ENCODE assay signal across 1 cellular context in the genomic region with DNA sequence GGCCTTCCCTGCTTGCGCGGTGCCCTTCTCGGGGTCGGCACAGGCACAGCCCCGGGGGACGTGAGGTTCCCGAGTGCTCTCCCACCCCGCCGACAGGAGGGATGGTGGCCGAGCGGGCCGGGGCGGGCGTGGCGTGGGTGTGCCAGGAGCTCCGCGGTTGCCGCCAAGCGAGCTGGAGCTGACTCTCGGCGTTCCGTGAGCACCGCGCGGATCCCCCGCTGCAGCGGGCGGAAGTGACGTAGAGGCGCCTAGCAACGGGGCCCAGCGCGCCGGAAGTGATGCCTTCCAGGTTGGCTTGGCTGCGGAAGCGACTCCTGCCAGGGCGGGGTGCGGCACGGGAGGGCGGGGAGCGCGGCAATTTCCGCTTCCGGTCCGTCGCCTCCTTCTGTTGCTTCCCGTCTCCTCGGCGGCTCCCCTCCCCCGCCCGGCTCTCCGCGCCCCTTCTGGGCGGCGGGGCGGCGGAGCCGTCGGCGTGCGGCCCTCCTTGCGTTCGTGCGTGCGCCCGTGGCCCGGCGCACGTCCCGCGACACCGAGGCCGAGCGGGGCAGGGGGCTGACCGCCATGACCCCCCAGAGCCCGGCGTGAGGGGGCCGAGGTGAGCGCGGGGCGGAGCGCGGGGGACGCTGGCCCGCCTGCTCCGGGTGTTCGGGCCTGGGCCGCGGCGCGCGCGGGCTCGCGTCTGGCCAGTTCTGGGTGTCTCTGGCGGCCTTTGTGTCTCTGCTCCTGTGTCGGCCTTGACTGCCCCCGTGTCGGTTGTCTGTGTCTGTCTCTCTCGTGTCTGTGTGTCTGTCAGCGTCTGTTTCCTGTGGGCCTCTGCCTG.
A peak's percentile ranks its signal among the peaks of the same experiment; 100 is the strongest.
TF ChIP-seq lines count a peak whose summit lies in the region.

A gene (plus strand): TSS at position 386 of the 820 bp plus-strand sequence. CDS start 3,402 bp downstream, outside the sequence.

TF ChIP-seq in K562, 482 proteins besides CTCF, POLR2A, EP300 and RAD21 (continued from another document and continues in another):
- TF ChIP-seq POLR3A (IDR thresholded peaks at IDR 0.05; ENCODE audit: borderline replicate concordance, extremely low read depth, insufficient read depth, insufficient read length) (no peak), SRSF9 (IDR thresholded peaks at IDR 0.05; ENCODE audit: borderline replicate concordance, low read depth, low read length) (no peak), NR1H2 (CRISPR knock-in tag; IDR thresholded peaks at IDR 0.05) (0 out of 2 replicates have a peak, but pooled peaks have one; percentile 52), HNRNPL (IDR thresholded peaks at IDR 0.05; ENCODE audit: low read depth, low read length) (0 out of 2 replicates have a peak, but pooled peaks have one; percentile 20), JUNB (CRISPR knock-in tag; conservative IDR thresholded peaks at IDR 0.05) (no peak), ZNF24 (IDR thresholded peaks at IDR 0.05) (peak; percentile 29; the same call in 1 of the 2 replicates), ETV5 (CRISPR knock-in tag; IDR thresholded peaks at IDR 0.05; ENCODE audit: low read depth) (peak; percentile 92), SUPT5H (IDR thresholded peaks at IDR 0.05) (peak; percentile 83), NFRKB (IDR thresholded peaks at IDR 0.05; ENCODE audit: low read depth) (no peak), LCOR (CRISPR knock-in tag; IDR thresholded peaks at IDR 0.05) (0 out of 2 replicates have a peak, but pooled peaks have one; percentile 48), GATAD2B (IDR thresholded peaks at IDR 0.05; ENCODE audit: borderline replicate concordance) (peak; percentile 98), CEBPG (CRISPR knock-in tag; IDR thresholded peaks at IDR 0.05) (no peak), CEBPG (tag; conservative IDR thresholded peaks at IDR 0.05 in 1 of 2, IDR thresholded peaks at IDR 0.05 in 1 of 2) (no peak), TFAM (CRISPR knock-in tag; conservative IDR thresholded peaks at IDR 0.05) (no peak), ARHGAP35 (IDR thresholded peaks at IDR 0.05; ENCODE audit: partially characterized antibody) (no peak), SPI1 (IDR thresholded peaks at IDR 0.05; ENCODE audit: borderline replicate concordance, low read depth, low read length) (peak; percentile 59; the same call in 1 of the 2 replicates), RFX1 (IDR thresholded peaks at IDR 0.05) (peak; percentile 92), SAFB2 (IDR thresholded peaks at IDR 0.05; ENCODE audit: borderline replicate concordance, low read depth, low read length, severe bottlenecking) (no peak), BRD4 (IDR thresholded peaks at IDR 0.05) (no peak), BMI1 (IDR thresholded peaks at IDR 0.05; ENCODE audit: low read length) (peak; percentile 57; the same call in 1 of the 2 replicates), TEAD2 (tag; IDR thresholded peaks at IDR 0.05) (no peak), BHLHE40 (IDR thresholded peaks at IDR 0.05; ENCODE audit: low read length) (peak; percentile 93), HDAC8 (tag; IDR thresholded peaks at IDR 0.05) (no peak), HCFC1 (IDR thresholded peaks at IDR 0.05; ENCODE audit: low read depth, low read length) (peak; percentile 81), MBD2 (IDR thresholded peaks at IDR 0.05; ENCODE audit: borderline replicate concordance, low read depth) (peak; percentile 74; the same call in 1 of the 2 replicates), ZNF507 (tag; conservative IDR thresholded peaks at IDR 0.05) (no peak), TCFL5 (CRISPR knock-in tag; conservative IDR thresholded peaks at IDR 0.05) (no peak), RHOXF2B (CRISPR knock-in tag; conservative IDR thresholded peaks at IDR 0.05) (no peak), NEUROD1 (IDR thresholded peaks at IDR 0.05; ENCODE audit: borderline replicate concordance, low read depth, low read length, partially characterized antibody) (peak; percentile 33), PTTG1 (tag; IDR thresholded peaks at IDR 0.05; ENCODE audit: low read depth) (no peak), ZNF217 (CRISPR knock-in tag; IDR thresholded peaks at IDR 0.05) (no peak), ZNF324 (CRISPR knock-in tag; IDR thresholded peaks at IDR 0.05) (no peak), FIP1L1 (IDR thresholded peaks at IDR 0.05; ENCODE audit: low read depth, low read length, poor library complexity, severe bottlenecking) (peak; percentile 64), ATF7 (IDR thresholded peaks at IDR 0.05) (peak; percentile 85), STAT5A (IDR thresholded peaks at IDR 0.05; ENCODE audit: borderline replicate concordance, low read length) (no peak), SIN3B (IDR thresholded peaks at IDR 0.05; ENCODE audit: low read depth) (peak; percentile 84), DACH1 (IDR thresholded peaks at IDR 0.05; ENCODE audit: partially characterized antibody) (no peak), GTF2F1 (IDR thresholded peaks at IDR 0.05; ENCODE audit: low read depth, low read length) (no peak), FOXJ3 (CRISPR knock-in tag; IDR thresholded peaks at IDR 0.05) (no peak), MXI1 (IDR thresholded peaks at IDR 0.05; ENCODE audit: low read depth, low read length) (0 out of 2 replicates have a peak, but pooled peaks have one; percentile 70)
- TF ChIP-seq, protein P1, sequence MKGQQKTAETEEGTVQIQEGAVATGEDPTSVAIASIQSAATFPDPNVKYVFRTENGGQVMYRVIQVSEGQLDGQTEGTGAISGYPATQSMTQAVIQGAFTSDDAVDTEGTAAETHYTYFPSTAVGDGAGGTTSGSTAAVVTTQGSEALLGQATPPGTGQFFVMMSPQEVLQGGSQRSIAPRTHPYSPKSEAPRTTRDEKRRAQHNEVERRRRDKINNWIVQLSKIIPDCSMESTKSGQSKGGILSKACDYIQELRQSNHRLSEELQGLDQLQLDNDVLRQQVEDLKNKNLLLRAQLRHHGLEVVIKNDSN (CRISPR knock-in tag; IDR thresholded peaks at IDR 0.05), result no peak
- TF ChIP-seq, protein P2, sequence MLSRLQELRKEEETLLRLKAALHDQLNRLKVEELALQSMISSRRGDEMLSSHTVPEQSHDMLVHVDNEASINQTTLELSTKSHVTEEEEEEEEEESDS (CRISPR knock-in tag; IDR thresholded peaks at IDR 0.05), result no peak
- TF ChIP-seq, protein P3, sequence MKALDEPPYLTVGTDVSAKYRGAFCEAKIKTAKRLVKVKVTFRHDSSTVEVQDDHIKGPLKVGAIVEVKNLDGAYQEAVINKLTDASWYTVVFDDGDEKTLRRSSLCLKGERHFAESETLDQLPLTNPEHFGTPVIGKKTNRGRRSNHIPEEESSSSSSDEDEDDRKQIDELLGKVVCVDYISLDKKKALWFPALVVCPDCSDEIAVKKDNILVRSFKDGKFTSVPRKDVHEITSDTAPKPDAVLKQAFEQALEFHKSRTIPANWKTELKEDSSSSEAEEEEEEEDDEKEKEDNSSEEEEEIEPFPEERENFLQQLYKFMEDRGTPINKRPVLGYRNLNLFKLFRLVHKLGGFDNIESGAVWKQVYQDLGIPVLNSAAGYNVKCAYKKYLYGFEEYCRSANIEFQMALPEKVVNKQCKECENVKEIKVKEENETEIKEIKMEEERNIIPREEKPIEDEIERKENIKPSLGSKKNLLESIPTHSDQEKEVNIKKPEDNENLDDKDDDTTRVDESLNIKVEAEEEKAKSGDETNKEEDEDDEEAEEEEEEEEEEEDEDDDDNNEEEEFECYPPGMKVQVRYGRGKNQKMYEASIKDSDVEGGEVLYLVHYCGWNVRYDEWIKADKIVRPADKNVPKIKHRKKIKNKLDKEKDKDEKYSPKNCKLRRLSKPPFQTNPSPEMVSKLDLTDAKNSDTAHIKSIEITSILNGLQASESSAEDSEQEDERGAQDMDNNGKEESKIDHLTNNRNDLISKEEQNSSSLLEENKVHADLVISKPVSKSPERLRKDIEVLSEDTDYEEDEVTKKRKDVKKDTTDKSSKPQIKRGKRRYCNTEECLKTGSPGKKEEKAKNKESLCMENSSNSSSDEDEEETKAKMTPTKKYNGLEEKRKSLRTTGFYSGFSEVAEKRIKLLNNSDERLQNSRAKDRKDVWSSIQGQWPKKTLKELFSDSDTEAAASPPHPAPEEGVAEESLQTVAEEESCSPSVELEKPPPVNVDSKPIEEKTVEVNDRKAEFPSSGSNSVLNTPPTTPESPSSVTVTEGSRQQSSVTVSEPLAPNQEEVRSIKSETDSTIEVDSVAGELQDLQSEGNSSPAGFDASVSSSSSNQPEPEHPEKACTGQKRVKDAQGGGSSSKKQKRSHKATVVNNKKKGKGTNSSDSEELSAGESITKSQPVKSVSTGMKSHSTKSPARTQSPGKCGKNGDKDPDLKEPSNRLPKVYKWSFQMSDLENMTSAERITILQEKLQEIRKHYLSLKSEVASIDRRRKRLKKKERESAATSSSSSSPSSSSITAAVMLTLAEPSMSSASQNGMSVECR (CRISPR knock-in tag; IDR thresholded peaks at IDR 0.05), result peak; percentile 88
- TF ChIP-seq, protein P4, sequence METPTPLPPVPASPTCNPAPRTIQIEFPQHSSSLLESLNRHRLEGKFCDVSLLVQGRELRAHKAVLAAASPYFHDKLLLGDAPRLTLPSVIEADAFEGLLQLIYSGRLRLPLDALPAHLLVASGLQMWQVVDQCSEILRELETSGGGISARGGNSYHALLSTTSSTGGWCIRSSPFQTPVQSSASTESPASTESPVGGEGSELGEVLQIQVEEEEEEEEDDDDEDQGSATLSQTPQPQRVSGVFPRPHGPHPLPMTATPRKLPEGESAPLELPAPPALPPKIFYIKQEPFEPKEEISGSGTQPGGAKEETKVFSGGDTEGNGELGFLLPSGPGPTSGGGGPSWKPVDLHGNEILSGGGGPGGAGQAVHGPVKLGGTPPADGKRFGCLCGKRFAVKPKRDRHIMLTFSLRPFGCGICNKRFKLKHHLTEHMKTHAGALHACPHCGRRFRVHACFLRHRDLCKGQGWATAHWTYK (CRISPR knock-in tag; IDR thresholded peaks at IDR 0.05), result peak; percentile 21; the same call in 1 of the 2 replicates
- TF ChIP-seq, protein P5, sequence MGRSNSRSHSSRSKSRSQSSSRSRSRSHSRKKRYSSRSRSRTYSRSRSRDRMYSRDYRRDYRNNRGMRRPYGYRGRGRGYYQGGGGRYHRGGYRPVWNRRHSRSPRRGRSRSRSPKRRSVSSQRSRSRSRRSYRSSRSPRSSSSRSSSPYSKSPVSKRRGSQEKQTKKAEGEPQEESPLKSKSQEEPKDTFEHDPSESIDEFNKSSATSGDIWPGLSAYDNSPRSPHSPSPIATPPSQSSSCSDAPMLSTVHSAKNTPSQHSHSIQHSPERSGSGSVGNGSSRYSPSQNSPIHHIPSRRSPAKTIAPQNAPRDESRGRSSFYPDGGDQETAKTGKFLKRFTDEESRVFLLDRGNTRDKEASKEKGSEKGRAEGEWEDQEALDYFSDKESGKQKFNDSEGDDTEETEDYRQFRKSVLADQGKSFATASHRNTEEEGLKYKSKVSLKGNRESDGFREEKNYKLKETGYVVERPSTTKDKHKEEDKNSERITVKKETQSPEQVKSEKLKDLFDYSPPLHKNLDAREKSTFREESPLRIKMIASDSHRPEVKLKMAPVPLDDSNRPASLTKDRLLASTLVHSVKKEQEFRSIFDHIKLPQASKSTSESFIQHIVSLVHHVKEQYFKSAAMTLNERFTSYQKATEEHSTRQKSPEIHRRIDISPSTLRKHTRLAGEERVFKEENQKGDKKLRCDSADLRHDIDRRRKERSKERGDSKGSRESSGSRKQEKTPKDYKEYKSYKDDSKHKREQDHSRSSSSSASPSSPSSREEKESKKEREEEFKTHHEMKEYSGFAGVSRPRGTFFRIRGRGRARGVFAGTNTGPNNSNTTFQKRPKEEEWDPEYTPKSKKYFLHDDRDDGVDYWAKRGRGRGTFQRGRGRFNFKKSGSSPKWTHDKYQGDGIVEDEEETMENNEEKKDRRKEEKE (IDR thresholded peaks at IDR 0.05; ENCODE audit: borderline replicate concordance in 1 of 2, control insufficient read depth in 1 of 2, low read depth in 2 of 2, low read length in 1 of 2), result 0 out of 4 replicates have a peak, but pooled peaks of 1 of the 2 experiments have one; percentile 46
- TF ChIP-seq, protein P6, sequence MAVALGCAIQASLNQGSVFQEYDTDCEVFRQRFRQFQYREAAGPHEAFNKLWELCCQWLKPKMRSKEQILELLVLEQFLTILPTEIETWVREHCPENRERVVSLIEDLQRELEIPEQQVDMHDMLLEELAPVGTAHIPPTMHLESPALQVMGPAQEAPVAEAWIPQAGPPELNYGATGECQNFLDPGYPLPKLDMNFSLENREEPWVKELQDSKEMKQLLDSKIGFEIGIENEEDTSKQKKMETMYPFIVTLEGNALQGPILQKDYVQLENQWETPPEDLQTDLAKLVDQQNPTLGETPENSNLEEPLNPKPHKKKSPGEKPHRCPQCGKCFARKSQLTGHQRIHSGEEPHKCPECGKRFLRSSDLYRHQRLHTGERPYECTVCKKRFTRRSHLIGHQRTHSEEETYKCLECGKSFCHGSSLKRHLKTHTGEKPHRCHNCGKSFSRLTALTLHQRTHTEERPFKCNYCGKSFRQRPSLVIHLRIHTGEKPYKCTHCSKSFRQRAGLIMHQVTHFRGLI (CRISPR knock-in tag; IDR thresholded peaks at IDR 0.05), result no peak
- TF ChIP-seq, protein P7, sequence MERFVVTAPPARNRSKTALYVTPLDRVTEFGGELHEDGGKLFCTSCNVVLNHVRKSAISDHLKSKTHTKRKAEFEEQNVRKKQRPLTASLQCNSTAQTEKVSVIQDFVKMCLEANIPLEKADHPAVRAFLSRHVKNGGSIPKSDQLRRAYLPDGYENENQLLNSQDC (CRISPR knock-in tag; IDR thresholded peaks at IDR 0.05), result no peak
- TF ChIP-seq, protein P8, sequence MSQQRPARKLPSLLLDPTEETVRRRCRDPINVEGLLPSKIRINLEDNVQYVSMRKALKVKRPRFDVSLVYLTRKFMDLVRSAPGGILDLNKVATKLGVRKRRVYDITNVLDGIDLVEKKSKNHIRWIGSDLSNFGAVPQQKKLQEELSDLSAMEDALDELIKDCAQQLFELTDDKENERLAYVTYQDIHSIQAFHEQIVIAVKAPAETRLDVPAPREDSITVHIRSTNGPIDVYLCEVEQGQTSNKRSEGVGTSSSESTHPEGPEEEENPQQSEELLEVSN (IDR thresholded peaks at IDR 0.05; ENCODE audit: borderline replicate concordance in 1 of 2, extremely low read depth in 1 of 2, insufficient read depth in 1 of 2, insufficient read length in 1 of 2, low read depth in 1 of 2, low read length in 1 of 2, poor library complexity in 1 of 2, severe bottlenecking in 1 of 2), result peak; percentile 30 to 74
- TF ChIP-seq, protein P9, sequence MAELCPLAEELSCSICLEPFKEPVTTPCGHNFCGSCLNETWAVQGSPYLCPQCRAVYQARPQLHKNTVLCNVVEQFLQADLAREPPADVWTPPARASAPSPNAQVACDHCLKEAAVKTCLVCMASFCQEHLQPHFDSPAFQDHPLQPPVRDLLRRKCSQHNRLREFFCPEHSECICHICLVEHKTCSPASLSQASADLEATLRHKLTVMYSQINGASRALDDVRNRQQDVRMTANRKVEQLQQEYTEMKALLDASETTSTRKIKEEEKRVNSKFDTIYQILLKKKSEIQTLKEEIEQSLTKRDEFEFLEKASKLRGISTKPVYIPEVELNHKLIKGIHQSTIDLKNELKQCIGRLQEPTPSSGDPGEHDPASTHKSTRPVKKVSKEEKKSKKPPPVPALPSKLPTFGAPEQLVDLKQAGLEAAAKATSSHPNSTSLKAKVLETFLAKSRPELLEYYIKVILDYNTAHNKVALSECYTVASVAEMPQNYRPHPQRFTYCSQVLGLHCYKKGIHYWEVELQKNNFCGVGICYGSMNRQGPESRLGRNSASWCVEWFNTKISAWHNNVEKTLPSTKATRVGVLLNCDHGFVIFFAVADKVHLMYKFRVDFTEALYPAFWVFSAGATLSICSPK (IDR thresholded peaks at IDR 0.05; ENCODE audit: borderline replicate concordance), result no peak
